9 cellular contexts compared by ENCODE assay signal in genomic region chr16:50503868-50504531, GRCh38. TPM values are rescaled to one million over a fixed set of nuclear protein-coding genes. Genes with fewer than 3 reads are reported as not detected.
DNase-seq lines count a peak whose midpoint lies in the region; ATAC-seq, FAIRE-seq and TF ChIP-seq lines count a peak whose summit lies in the region.
"Not testable (repeated sequence)": the region's sequence is repeated elsewhere in the genome, so short reads cannot be mapped to it uniquely, and the experiment has no call there.
"Had no signal": no experiment of that assay in that cellular context is flagged by ENCODE, and none has a peak within 500 bp of the region (broad histone marks: within the 10 kb centered on the region; RNA-seq: fewer than 3 reads in every experiment).

No MANE protein-coding gene starts in this region.

- not testable (repeated sequence) for H3K27ac ChIP-seq in HCT116 (ENCODE audit: low read depth, low read length); H1 (ENCODE audit: low read depth, low read length); small intestine (ENCODE audit: low read depth in 1 of 2, low read length in 1 of 2)

- intact Hi-C loops in HCT116 (cut with micrococcal nuclease), result not testable (repeated sequence)

- peak overlapping the region; percentile 11 for H4K91ac ChIP-seq in H1 (replicated peaks; ENCODE audit: insufficient read length, low read length)

- not testable (repeated sequence) for H3K9me3 ChIP-seq in HCT116 (ENCODE audit: control insufficient read depth in 1 of 2, insufficient read depth in 1 of 2, low read depth in 1 of 2, low read length in 2 of 2); H1 (ENCODE audit: insufficient read depth in 2 of 2, low read depth in 1 of 2, low read length in 1 of 2); small intestine (ENCODE audit: control insufficient read depth, low read depth)

- peak overlapping the region; percentile 32 for H2AFZ ChIP-seq in HCT116 (ENCODE audit: low read depth, low read length, poor library complexity, severe bottlenecking)
- not testable (repeated sequence) for H2AFZ ChIP-seq in H1 (ENCODE audit: low read length)

- H3K36me3 Mint-ChIP-seq in activated CD4-positive, alpha-beta memory T cell treated with anti-CD3 and anti-CD28 coated beads, Interleukin-2, amount 10 ng/mL, durations not matched to agents 7 days and 5 days (ENCODE audit: low read depth), result not testable (repeated sequence)

- BruUV-seq in HCT116 (replicated peaks; lab: Mats Ljungman, UMichigan), result not testable (repeated sequence)

- 89% methylated on average over 8 of the region's 8 CpGs; no CpG with 5 or more reads in 1 of the 2 experiments for WGBS in H1 (ENCODE audit: extremely low coverage in 1 of 2, insufficient coverage in 1 of 2, insufficient read length in 1 of 2, insufficient replicate concordance in 2 of 2, low coverage in 1 of 2, low lambda C conversion rate in 2 of 2, missing lambda C conversion rate in 1 of 2), 2 experiments
- WGBS in small intestine, 3 donors, result 26 to 76% (median 52%) methylated on average over 8 of the region's 8 CpGs

- TF ChIP-seq POLR2A in HCT116 (IDR thresholded peaks at IDR 0.05; ENCODE audit: borderline replicate concordance, extremely low read depth, insufficient read depth, insufficient read length); H1 (IDR thresholded peaks at IDR 0.05; ENCODE audit: control extremely low read depth in 1 of 2, low read depth in 2 of 2, low read length in 2 of 2): not testable (repeated sequence)

- not testable (repeated sequence) for H3K27ac Mint-ChIP-seq in activated CD4-positive, alpha-beta memory T cell treated with anti-CD3 and anti-CD28 coated beads, Interleukin-2, amount 10 ng/mL, durations not matched to agents 7 days and 5 days

- H3K36me3 ChIP-seq in HCT116 (ENCODE audit: control insufficient read depth in 1 of 2, insufficient read depth in 2 of 2, low read length in 2 of 2); H1 (ENCODE audit: control insufficient read depth in 2 of 4, insufficient read depth in 4 of 4, low read length in 3 of 4); small intestine (ENCODE audit: control insufficient read depth in 2 of 2, insufficient read depth in 2 of 2, low read length in 2 of 2): not testable (repeated sequence)

- H3K79me2 ChIP-seq in HCT116 (ENCODE audit: insufficient read depth, low read length); H1 (ENCODE audit: control insufficient read depth in 1 of 2, insufficient read depth in 2 of 2, low read length in 2 of 2): not testable (repeated sequence)

- TF ChIP-seq RAD21 in HCT116 (IDR thresholded peaks at IDR 0.05; ENCODE audit: low read depth); H1 (IDR thresholded peaks at IDR 0.05 in 1 of 2, conservative IDR thresholded peaks at IDR 0.05 in 1 of 2; ENCODE audit: low read depth in 2 of 2, low read length in 2 of 2): not testable (repeated sequence)

- H3K4me3 ChIP-seq in HCT116 (replicated peaks in 1 of 2; ENCODE audit: low read depth in 1 of 2, low read length in 2 of 2); H1 (ENCODE audit: extremely low read depth in 1 of 4, insufficient read depth in 2 of 4, low read depth in 3 of 4, low read length in 4 of 4); small intestine (ENCODE audit: low read depth in 1 of 2, low read length in 2 of 2): not testable (repeated sequence)

- H2BK20ac ChIP-seq in H1 (ENCODE audit: low read length), result not testable (repeated sequence)

- not testable (repeated sequence) for H2BK5ac ChIP-seq in H1 (ENCODE audit: low read depth, low read length)

- not testable (repeated sequence) for TF ChIP-seq CTCF in HCT116 (IDR thresholded peaks at IDR 0.05 in 2 of 3, conservative IDR thresholded peaks at IDR 0.05 in 1 of 3; ENCODE audit: borderline replicate concordance in 1 of 3, insufficient read depth in 1 of 3, low read depth in 2 of 3, low read length in 2 of 3); H1 (IDR thresholded peaks at IDR 0.05; ENCODE audit: control extremely low read depth in 1 of 3, insufficient read depth in 1 of 3, low read depth in 1 of 3, low read length in 3 of 3)

- H4K8ac ChIP-seq in H1 (ENCODE audit: extremely low read depth, insufficient read depth, low read length), result not testable (repeated sequence)

- H3K14ac ChIP-seq in H1 (ENCODE audit: insufficient read length), result not testable (repeated sequence)

- not testable (repeated sequence) for H4K20me1 ChIP-seq in HCT116 (ENCODE audit: insufficient read depth); H1 (replicated peaks in 1 of 2; ENCODE audit: control insufficient read depth in 1 of 2, insufficient read depth in 2 of 2, low read length in 2 of 2)

- CTCF ChIA-PET in HCT116 (lab: Charles Lee), result interaction anchor here (1.0 to 1.2 kb wide), 2 partner anchors 129 to 161 kb away, joined by 3 read pairs; no protein-coding TSS in a partner anchor
- CTCF ChIA-PET in activated CD4-positive, alpha-beta memory T cell treated with anti-CD3 and anti-CD28 coated beads, Interleukin-2, amount 10 ng/mL, durations not matched to agents 7 days and 5 days (lab: Charles Lee), result interaction anchor here (0.6 to 1.5 kb wide), 2 partner anchors 454 to 479 kb away, joined by 3 read pairs; partner anchors contain the start of gene CNEP1R1
- CTCF ChIA-PET in H1 (lab: Charles Lee; ENCODE audit: partially characterized antibody), result interaction anchor here (0.6 to 1.3 kb wide), 5 partner anchors 9 to 302 kb away, joined by 3 to 8 read pairs (median 3); no protein-coding TSS in a partner anchor

- peaks cover 10 to 17% of the 10 kb centered on the region in 2 experiments; a peak in 3 of 4 replicates for H3K4me1 ChIP-seq in HCT116 (ENCODE audit: control insufficient read depth in 1 of 2, insufficient read depth in 2 of 2, low read length in 2 of 2)
- not testable (repeated sequence) for H3K4me1 ChIP-seq in H1 (replicated peaks in 1 of 4; ENCODE audit: control insufficient read depth in 3 of 4, insufficient read depth in 4 of 4, low read length in 3 of 4); small intestine (ENCODE audit: control insufficient read depth in 2 of 2, insufficient read depth in 1 of 2, low read depth in 1 of 2, low read length in 1 of 2)

- H3K79me1 ChIP-seq in H1 (ENCODE audit: low read depth, low read length), result not testable (repeated sequence)

- not testable (repeated sequence) for H2AK5ac ChIP-seq in H1 (ENCODE audit: low read depth, low read length)

- H3K9me3 Mint-ChIP-seq in activated CD4-positive, alpha-beta memory T cell treated with anti-CD3 and anti-CD28 coated beads, Interleukin-2, amount 10 ng/mL, durations not matched to agents 7 days and 5 days, result not testable (repeated sequence)

- peak; percentile 37 for DNase-seq in COR-L47 (lab: John Stamatoyannopoulos, UW)
- DNase-seq in HCT116 (ENCODE audit: low read depth, low spot score), result peak; percentile 42
- peak; percentile 60 for DNase-seq in NCI-H2029 (lab: John Stamatoyannopoulos, UW)
- peak; percentile 92 for DNase-seq in NCI-H510A treated with DMSO at 0.1 percent for 48 hours (lab: John Stamatoyannopoulos, UW)
- peak; percentile 9 for DNase-seq in activated CD4-positive, alpha-beta memory T cell treated with anti-CD3 and anti-CD28 coated beads, Interleukin-2, amount 10 ng/mL, durations not matched to agents 7 days and 5 days
- DNase-seq in H1 (ENCODE audit: low read depth in 1 of 2, low spot score in 2 of 2), result not testable (repeated sequence)
- DNase-seq in islet precursor cell, result peak; percentile 12
- DNase-seq in small intestine, result peak; percentile 50

- not testable (repeated sequence) for H3K4me1 Mint-ChIP-seq in activated CD4-positive, alpha-beta memory T cell treated with anti-CD3 and anti-CD28 coated beads, Interleukin-2, amount 10 ng/mL, durations not matched to agents 7 days and 5 days

- H3K56ac ChIP-seq in H1 (replicated peaks; ENCODE audit: insufficient read length, low read depth, low read length), result not testable (repeated sequence)

- FAIRE-seq in H1 (lab: Jason Lieb, UNC); small intestine (lab: Jason Lieb, UNC): not testable (repeated sequence)

- not testable (repeated sequence) for H3K23me2 ChIP-seq in H1 (ENCODE audit: low read depth, low read length)

- TF ChIP-seq EP300 in H1 (IDR thresholded peaks at IDR 0.05; ENCODE audit: borderline replicate concordance in 1 of 2, low read depth in 2 of 2, low read length in 2 of 2), result not testable (repeated sequence)

- H3K27me3 Mint-ChIP-seq in activated CD4-positive, alpha-beta memory T cell treated with anti-CD3 and anti-CD28 coated beads, Interleukin-2, amount 10 ng/mL, durations not matched to agents 7 days and 5 days, result not testable (repeated sequence)

- peak; percentile 84 for ATAC-seq in HCT116

- H4K5ac ChIP-seq in H1 (ENCODE audit: insufficient read length, low read depth, low read length), result not testable (repeated sequence)

- H2BK15ac ChIP-seq in H1 (ENCODE audit: low read length), result 0 out of 2 replicates have a peak overlapping the region, but pooled peaks have one; percentile 19

- not testable (repeated sequence) for H3K9me2 ChIP-seq in HCT116 (ENCODE audit: insufficient read depth)

- H3K4me2 ChIP-seq in HCT116 (ENCODE audit: low read length), result peak overlapping the region; percentile 64
- H3K4me2 ChIP-seq in H1 (ENCODE audit: insufficient read depth in 1 of 2, low read depth in 2 of 2, low read length in 2 of 2), result not testable (repeated sequence)

- not testable (repeated sequence) for H3K4ac ChIP-seq in H1 (replicated peaks; ENCODE audit: insufficient read length, low read depth, low read length)

- POLR2A ChIA-PET in HCT116 (lab: Charles Lee) (interaction anchor here (0.6 to 0.9 kb wide), 4 partner anchors 15 to 480 kb away, joined by 3 to 8 read pairs (median 3); no protein-coding TSS in a partner anchor), H1 (lab: Charles Lee; ENCODE audit: partially characterized antibody) (interaction anchor here (0.6 kb wide), 1 partner anchor 269 kb away, joined by 3 read pairs; no protein-coding TSS in a partner anchor)
- POLR2A ChIA-PET in activated CD4-positive, alpha-beta memory T cell treated with anti-CD3 and anti-CD28 coated beads, Interleukin-2, amount 10 ng/mL, durations not matched to agents 7 days and 5 days (lab: Charles Lee), result not testable (repeated sequence)

- not testable (repeated sequence) for H3K27me3 ChIP-seq in HCT116 (ENCODE audit: insufficient read depth, low read length); H1 (replicated peaks in 1 of 4; ENCODE audit: control insufficient read depth in 3 of 4, extremely low read depth in 1 of 4, insufficient read depth in 3 of 4, low read length in 3 of 4); small intestine (ENCODE audit: control insufficient read depth in 2 of 2, insufficient read depth in 2 of 2, low read length in 2 of 2)

- RAD21 ChIA-PET in HCT116 (lab: Charles Lee; ENCODE audit: low non-redundant PET in 1 of 2, low total read pairs in 2 of 2, uncharacterized antibody in 2 of 2, unreplicated experiment in 2 of 2), result interaction anchor here (0.6 to 0.9 kb wide), 4 partner anchors 134 to 252 kb away, joined by 4 to 14 read pairs (median 10); no protein-coding TSS in a partner anchor

- not testable (repeated sequence) for H3K4me3 Mint-ChIP-seq in activated CD4-positive, alpha-beta memory T cell treated with anti-CD3 and anti-CD28 coated beads, Interleukin-2, amount 10 ng/mL, durations not matched to agents 7 days and 5 days

- not testable (repeated sequence) for H3K9ac ChIP-seq in HCT116 (ENCODE audit: low read length); H1 (replicated peaks in 1 of 4; ENCODE audit: extremely low read depth in 1 of 4, low read depth in 3 of 4, low read length in 3 of 4)

- not testable (repeated sequence) for H3K23ac ChIP-seq in H1 (ENCODE audit: insufficient read length)

- H3K18ac ChIP-seq in H1 (ENCODE audit: extremely low read depth, low read length), result not testable (repeated sequence)

- H2BK120ac ChIP-seq in H1 (replicated peaks; ENCODE audit: low read depth, low read length), result not testable (repeated sequence)

- H2BK12ac ChIP-seq in H1 (ENCODE audit: low read depth, low read length), result not testable (repeated sequence)

RNA-seq across cellular contexts. Expression of gene NKD1, which starts 44.2 kb away (rescaled TPM):
- 11.4 TPM for total RNA-seq in HCT116 (2021; ENCODE audit: unreplicated experiment)
- 1.5 and 2.8 TPM in 2 replicates for polyA plus RNA-seq in HCT116 (2012)
- 1 to 10 TPM in 1 of 2 experiments, under 1 TPM in 1; 0.95 to 1.9 TPM for total RNA-seq in activated CD4-positive, alpha-beta memory T cell treated with anti-CD3 and anti-CD28 coated beads, Interleukin-2, amount 10 ng/mL, durations not matched to agents 7 days and 5 days
- total RNA-seq in H1 (2021; fragmentation: NEBNext Ultra II Directional; extraction: Animal tissue kit (Norgen Biotek cat#: 25700)), result 3.1 and 4.5 TPM in 2 replicates
- polyA plus RNA-seq in H1 (2011; rRNA removed), result 0.64 and 0.70 TPM in 2 replicates
- polyA plus RNA-seq in H1 (2011; cell fraction: cytosol; rRNA removed), result 0.69 TPM
- polyA plus RNA-seq in H1 (2011; cell fraction: nucleus; rRNA removed), result 1.6 TPM
- polyA plus RNA-seq in H1 (2012, experiment 1 of 2), result 1.0 to 1.8 TPM (median 1.3 TPM) in 4 replicates
- 0.35 TPM for polyA plus RNA-seq in H1 (2012, experiment 2 of 2)
- 0.69 TPM for polyA plus RNA-seq in H1 (2013, experiment 1 of 2)
- polyA plus RNA-seq in H1 (2013, experiment 2 of 2), result 0.81 TPM
- 0.88 and 2.9 TPM in 2 replicates for polyA minus RNA-seq in H1 (2011; rRNA and poly(A)+ RNA removed)
- 0.59 TPM for polyA minus RNA-seq in H1 (2011; cell fraction: cytosol; rRNA and poly(A)+ RNA removed)
- polyA minus RNA-seq in H1 (2011; cell fraction: nucleus; rRNA and poly(A)+ RNA removed), result 0.80 TPM
- 1 to 10 TPM in 1 of 3 donors, under 1 TPM in 2; 0.22 to 2.9 (median 0.27) TPM for polyA plus RNA-seq in small intestine
- polyA plus RNA-seq: AG04450 had no signal
